11 cellular contexts compared by ENCODE assay signal in the genomic region with DNA sequence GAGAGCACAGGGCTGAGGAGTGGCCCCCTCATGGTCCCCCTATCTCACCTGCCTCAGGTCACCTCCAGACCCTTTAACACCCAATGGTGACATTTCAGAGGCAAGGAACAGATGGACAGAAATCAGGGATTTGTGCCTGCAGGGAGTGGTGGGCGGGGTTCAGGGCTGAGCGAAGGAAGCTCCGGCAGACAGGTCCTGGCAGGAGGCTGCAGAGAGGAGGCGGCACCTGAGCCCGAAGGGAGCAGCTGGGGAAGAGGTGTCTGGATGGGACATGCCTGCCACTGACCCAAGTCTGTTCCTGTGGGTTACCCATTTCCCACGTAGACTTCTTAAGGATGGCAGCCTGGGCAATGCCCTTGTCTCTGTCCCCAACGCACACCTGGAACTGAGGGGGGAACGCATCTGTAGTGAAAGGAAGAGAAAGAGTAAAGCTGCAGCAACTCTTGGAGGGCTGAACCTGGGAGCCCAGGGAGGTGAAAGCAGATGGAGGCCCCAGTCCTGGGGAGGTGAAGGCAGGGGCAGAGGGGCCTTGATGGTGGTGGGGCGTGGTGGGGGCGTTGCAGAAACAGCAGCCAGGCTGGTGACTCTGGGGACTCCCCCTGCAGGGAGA.
DNase-seq lines count a peak whose midpoint lies in the region; ATAC-seq, FAIRE-seq and TF ChIP-seq lines count a peak whose summit lies in the region.
"Had no signal": no experiment of that assay in that cellular context is flagged by ENCODE, and none has a peak within 500 bp of the region (broad histone marks: within the 10 kb centered on the region; RNA-seq: fewer than 3 reads in every experiment).

No MANE protein-coding gene starts in this region.

- H3K27me3 ChIP-seq in bronchial epithelial cell (ENCODE audit: control insufficient read depth, insufficient read depth, low read length) (no peaks in the 10 kb centered on the region), left lung (peaks cover 1 to 68% of the 10 kb centered on the region in 2 donors)

- H3K36me3 Mint-ChIP-seq in activated CD8-positive, alpha-beta T cell treated with anti-CD3 and anti-CD28 coated beads for 36 hours (ENCODE audit: low read depth), result no peaks in the 10 kb centered on the region

- H3K27ac Mint-ChIP-seq in activated CD8-positive, alpha-beta T cell treated with anti-CD3 and anti-CD28 coated beads for 36 hours, result no peak overlapping the region

- peaks cover 4% of the 10 kb centered on the region for H3K4me1 Mint-ChIP-seq in activated CD8-positive, alpha-beta T cell treated with anti-CD3 and anti-CD28 coated beads for 36 hours (ENCODE audit: low read depth)

- DNase-seq in cardiac septum (ENCODE audit: low spot score) (peak; percentile 38), Right ventricle myocardium superior (no peak), bronchial epithelial cell (ENCODE audit: low read depth) (peak; percentile 80), left lung (peak in 1 of 2 donors; percentile 59), D341Med (ENCODE audit: low spot score) (no peak), NCI-H1694 treated with DMSO at 0.1 percent for 48 hours (lab: John Stamatoyannopoulos, UW) (no peak), 8988T (no peak)
- no peak for DNase-seq in activated CD8-positive, alpha-beta T cell treated with anti-CD3 and anti-CD28 coated beads for 36 hours
- DNase-seq: Karpas-422; NK-92 treated with Interleukin-12 subunit alpha and Interleukin-12 subunit beta, amount 100 ng/mL, for 24 hours had no signal

- H3K36me3 ChIP-seq in bronchial epithelial cell (ENCODE audit: control insufficient read depth, insufficient read depth, low read length) (no peaks in the 10 kb centered on the region), left lung (no peaks in the 10 kb centered on the region)

- H3K9me3 ChIP-seq in left lung, result no peaks in the 10 kb centered on the region

- H3K4me1 ChIP-seq in left lung, result peaks cover 0 to 8% of the 10 kb centered on the region in 2 donors

- no peak overlapping the region for H3K4me3 Mint-ChIP-seq in activated CD8-positive, alpha-beta T cell treated with anti-CD3 and anti-CD28 coated beads for 36 hours

- H3K4me3 ChIP-seq in bronchial epithelial cell (ENCODE audit: low read depth, low read length) (no peak overlapping the region), left lung (no peak overlapping the region)

- POLR2A ChIA-PET in activated CD8-positive, alpha-beta T cell treated with anti-CD3 and anti-CD28 coated beads for 36 hours (lab: Charles Lee), result no interaction called here

- CTCF ChIA-PET in activated CD8-positive, alpha-beta T cell treated with anti-CD3 and anti-CD28 coated beads for 36 hours (lab: Charles Lee), result interaction anchor here (1.2 to 1.3 kb wide), 2 partner anchors 116 to 126 kb away, joined by 3 to 4 read pairs; no protein-coding TSS in a partner anchor

- TF ChIP-seq CTCF in bronchial epithelial cell (IDR thresholded peaks at IDR 0.05; ENCODE audit: insufficient read depth, low read length, severe bottlenecking) (peak; percentile 11), left lung (IDR thresholded peaks at IDR 0.05) (no peak)
- TF ChIP-seq CTCF in activated CD8-positive, alpha-beta T cell treated with anti-CD3 and anti-CD28 coated beads for 36 hours (IDR thresholded peaks at IDR 0.05), result no peak

- H3K27ac ChIP-seq in left lung, result no peak overlapping the region

- intact Hi-C loops in cardiac septum (cut with DNase I), result no loop called here
- intact Hi-C loops in Right ventricle myocardium superior (cut with DNase I), result no loop called here
- intact Hi-C loops in left lung (cut with DNase I), result no loop called here
- intact Hi-C loops in activated CD8-positive, alpha-beta T cell treated with anti-CD3 and anti-CD28 coated beads for 36 hours (cut with micrococcal nuclease), result no loop called here

- peaks cover 30% of the 10 kb centered on the region for H3K27me3 Mint-ChIP-seq in activated CD8-positive, alpha-beta T cell treated with anti-CD3 and anti-CD28 coated beads for 36 hours

- H3K9me3 Mint-ChIP-seq in activated CD8-positive, alpha-beta T cell treated with anti-CD3 and anti-CD28 coated beads for 36 hours, result no peaks in the 10 kb centered on the region

- FAIRE-seq in bronchial epithelial cell (lab: Jason Lieb, UNC), result no peak
- FAIRE-seq: TTC549 had no signal

- ATAC-seq in Right ventricle myocardium superior (ENCODE audit: poor library complexity) (no peak), left lung (peak; percentile 43)
- no peak for ATAC-seq in activated CD8-positive, alpha-beta T cell treated with anti-CD3 and anti-CD28 coated beads for 36 hours

Comparison
In these comparisons a context has a peak if more than half of its experiments do, and no peak if none do; other contexts are left out.
1. DNase-seq: peak in cardiac septum (single experiment) and bronchial epithelial cell (single experiment); none in Right ventricle myocardium superior (single experiment), D341Med (single experiment), NCI-H1694 treated with DMSO at 0.1 percent for 48 hours (single experiment), activated CD8-positive, alpha-beta T cell treated with anti-CD3 and anti-CD28 coated beads for 36 hours (single experiment) and 8988T (single experiment).